In genomic region chr10:117609095-117609821, GRCh38 we compare ENCODE assay signal across 10 cellular contexts.
DNase-seq lines count a peak whose midpoint lies in the region; FAIRE-seq and TF ChIP-seq lines count a peak whose summit lies in the region.
"Had no signal": no experiment of that assay in that cellular context is flagged by ENCODE, and none has a peak within 500 bp of the region (broad histone marks: within the 10 kb centered on the region; RNA-seq: fewer than 3 reads in every experiment).

No MANE protein-coding gene starts in this region.

- H3K4me3 Mint-ChIP-seq in chondrocyte (ENCODE audit: unreplicated experiment): no peak overlapping the region
- H3K4me3 Mint-ChIP-seq: CD8-positive, alpha-beta memory T cell had no signal

- no peaks in the 10 kb centered on the region; the same call in 1 of the 2 replicates for H3K27me3 ChIP-seq in ACC112 (ENCODE audit: insufficient read depth, low read length)

- H3K27ac Mint-ChIP-seq in chondrocyte (ENCODE audit: unreplicated experiment): peak overlapping the region; percentile 96

- DNase-seq in HTR-8/SVneo (ENCODE audit: insufficient read length, low spot score) (peak; percentile 14), chondrocyte (ENCODE audit: low spot score) (no peak), mucosa of gallbladder (ENCODE audit: low spot score) (peak; percentile 10), NCI-H2227 treated with DMSO at 0.1 percent for 48 hours (lab: John Stamatoyannopoulos, UW) (no peak), germinal center (ENCODE audit: low spot score) (no peak), MV-4-11 (lab: John Stamatoyannopoulos, UW) (no peak)
- DNase-seq in stimulated activated CD4-positive, alpha-beta T cell treated with anti-CD3 and anti-CD28 coated beads, Interleukin-4, amount 100 ng/mL, for 4 hours: no peak
- DNase-seq: CD8-positive, alpha-beta memory T cell; SK-N-SH had no signal

- peaks cover 21% of the 10 kb centered on the region for H3K4me1 Mint-ChIP-seq in chondrocyte (ENCODE audit: low read depth)
- H3K4me1 Mint-ChIP-seq: CD8-positive, alpha-beta memory T cell had no signal

- no peak for TF ChIP-seq CTCF in chondrocyte (IDR thresholded peaks at IDR 0.05)

- peaks cover 11% of the 10 kb centered on the region for H3K4me1 ChIP-seq in ACC112 (ENCODE audit: control insufficient read depth, insufficient read depth, low read length, unreplicated experiment)

- no peaks in the 10 kb centered on the region for H3K79me2 ChIP-seq in ACC112 (ENCODE audit: control insufficient read depth, insufficient read depth, low read length, unreplicated experiment)

- H2AFZ ChIP-seq in ACC112 (ENCODE audit: low read length, unreplicated experiment): no peak overlapping the region

- 0 out of 2 replicates have a peak overlapping the region, but pooled peaks have one; percentile 20 for H3K4me3 ChIP-seq in ACC112 (ENCODE audit: low read depth, low read length)

- no peaks in the 10 kb centered on the region for H3K36me3 Mint-ChIP-seq in chondrocyte (ENCODE audit: low read depth)
- H3K36me3 Mint-ChIP-seq: CD8-positive, alpha-beta memory T cell had no signal

- H3K27me3 Mint-ChIP-seq in chondrocyte (ENCODE audit: low read depth): peaks cover 18% of the 10 kb centered on the region

- H3K36me3 ChIP-seq in ACC112 (ENCODE audit: insufficient read depth, low read length): no peaks in the 10 kb centered on the region

- no peak for FAIRE-seq in HTR-8/SVneo (lab: Jason Lieb, UNC)

- no peaks in the 10 kb centered on the region for H3K9me3 Mint-ChIP-seq in chondrocyte (ENCODE audit: low read depth)

- peak overlapping the region; percentile 56 for H3K27ac ChIP-seq in ACC112 (ENCODE audit: low read depth, low read length)

Comparison
In these comparisons a context has a peak if more than half of its experiments do, and no peak if none do; other contexts are left out.
1. DNase-seq: peak in HTR-8/SVneo (single experiment) and mucosa of gallbladder (single experiment); none in chondrocyte (single experiment), NCI-H2227 treated with DMSO at 0.1 percent for 48 hours (single experiment), stimulated activated CD4-positive, alpha-beta T cell treated with anti-CD3 and anti-CD28 coated beads, Interleukin-4, amount 100 ng/mL, for 4 hours (0 of 2), germinal center (single experiment) and MV-4-11 (single experiment).